ENCODE assay signal across 8 cellular contexts in the genomic region with DNA sequence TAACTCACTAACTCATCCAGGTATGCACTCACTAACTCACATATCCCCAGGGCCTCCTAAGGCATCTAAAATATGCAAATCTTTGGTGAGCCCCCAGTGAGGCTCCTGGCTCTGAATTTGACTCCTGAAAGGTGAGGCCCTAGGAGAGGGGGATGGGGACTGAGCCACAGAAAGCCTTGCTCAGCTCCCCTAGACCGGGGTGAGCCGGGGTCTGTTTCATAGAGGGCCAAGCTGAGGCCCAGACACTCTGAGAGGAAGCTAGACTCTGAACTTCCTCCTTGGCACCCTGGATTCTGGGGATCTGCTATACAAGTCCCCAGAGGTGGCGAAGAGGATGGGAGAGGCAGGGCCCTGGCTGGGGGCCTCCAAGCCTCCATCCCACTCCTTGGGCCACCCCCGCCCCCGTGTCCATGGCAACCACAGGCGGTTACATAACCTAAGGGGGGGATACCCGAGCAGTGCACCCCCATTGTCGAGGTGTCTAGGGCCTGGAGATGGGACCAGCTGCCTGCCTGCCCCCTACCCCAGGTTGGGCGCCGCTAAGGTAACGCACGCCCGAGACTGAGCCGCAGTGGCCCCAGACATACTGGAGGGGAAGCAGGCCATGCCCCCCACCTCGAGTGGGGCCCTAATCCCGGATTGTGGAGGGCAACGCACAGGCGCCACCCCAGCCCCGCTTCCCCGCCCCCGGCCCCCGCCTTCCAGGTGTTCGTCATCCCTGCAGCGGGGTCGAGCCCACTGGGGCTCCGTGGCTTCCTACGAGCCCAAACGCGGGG.
A peak's percentile ranks its signal among the peaks of the same experiment; 100 is the strongest.
DNase-seq lines count a peak whose midpoint lies in the region; ATAC-seq and TF ChIP-seq lines count a peak whose summit lies in the region.

No MANE protein-coding gene starts in this region.

- peak overlapping the region; percentile 70 for H3K4me3 Mint-ChIP-seq in activated T-cell treated with anti-CD3 and anti-CD28 coated beads, Interleukin-2, amount 50 U/mL, for 24 hours

- no peak overlapping the region for H3K27ac Mint-ChIP-seq in activated T-cell treated with anti-CD3 and anti-CD28 coated beads, Interleukin-2, amount 50 U/mL, for 24 hours

- H3K4me1 Mint-ChIP-seq in activated T-cell treated with anti-CD3 and anti-CD28 coated beads, Interleukin-2, amount 50 U/mL, for 24 hours (ENCODE audit: low read depth), result peaks cover 32% of the 10 kb centered on the region

- no peaks in the 10 kb centered on the region for H3K9me3 Mint-ChIP-seq in activated T-cell treated with anti-CD3 and anti-CD28 coated beads, Interleukin-2, amount 50 U/mL, for 24 hours

- POLR2A ChIA-PET in AG04449 (lab: Yijun Ruan, JAX), result interaction anchor here (0.9 to 1.2 kb wide), 2 partner anchors 15 to 21 kb away, joined by 3 read pairs; a partner anchor contains a TSS

- H3K27ac ChIP-seq in skin epidermis, result peak overlapping the region in 20 of 21 experiments; percentile 2 to 89 (median 76)

- CTCF ChIA-PET in AG04449 (lab: Yijun Ruan, JAX), result interaction anchor here (1.2 to 5.7 kb wide), 4 partner anchors 10 to 163 kb away, joined by 4 to 69 read pairs (median 6); no protein-coding TSS in a partner anchor

- no peaks in the 10 kb centered on the region for H3K27me3 Mint-ChIP-seq in activated T-cell treated with anti-CD3 and anti-CD28 coated beads, Interleukin-2, amount 50 U/mL, for 24 hours

- ATAC-seq in HG03354 (IDR thresholded peaks at IDR 0.05; ENCODE audit: poor library complexity, severe bottlenecking, unreplicated experiment), result no peak
- ATAC-seq in GM18517 (IDR thresholded peaks at IDR 0.05; ENCODE audit: unreplicated experiment), result no peak
- ATAC-seq in GM21723 (IDR thresholded peaks at IDR 0.05; ENCODE audit: unreplicated experiment), result no peak

- TF ChIP-seq CTCF in AG04449 (IDR thresholded peaks at IDR 0.05; ENCODE audit: insufficient read depth, low read length, missing control alignments), result no peak
- no peak for TF ChIP-seq CTCF in HFF-Myc (IDR thresholded peaks at IDR 0.05; ENCODE audit: low read depth, low read length, missing control alignments)

- H3K4me3 ChIP-seq in AG04449 (ENCODE audit: low read depth, low read length) (peak overlapping the region; percentile 76), HFF-Myc (replicated peaks; ENCODE audit: low read depth, low read length) (peak overlapping the region; percentile 43), skin epidermis (peak overlapping the region; percentile 44 to 86 (median 78))

- no peak for DNase-seq in AG04449 (ENCODE audit: low read depth, low spot score)
- DNase-seq in HFF-Myc (ENCODE audit: extremely low read depth, low read depth), result no peak
- no peak for DNase-seq in activated T-cell treated with anti-CD3 and anti-CD28 coated beads, Interleukin-2, amount 50 U/mL, for 24 hours
- peak in 28 of 51 donors; percentile 10 to 60 (median 33) for DNase-seq in hypothalamus (lab: John Stamatoyannopoulos, UW)

- peaks cover 27% of the 10 kb centered on the region for H3K36me3 Mint-ChIP-seq in activated T-cell treated with anti-CD3 and anti-CD28 coated beads, Interleukin-2, amount 50 U/mL, for 24 hours (ENCODE audit: low read depth)

Comparison
In these comparisons a context has a peak if more than half of its experiments do, and no peak if none do; other contexts are left out.
1. DNase-seq: peak in hypothalamus (28 of 51); none in AG04449 (single experiment), HFF-Myc (single experiment) and activated T-cell treated with anti-CD3 and anti-CD28 coated beads, Interleukin-2, amount 50 U/mL, for 24 hours (single experiment).
2. Peak in every context shown above with its lines, with median percentiles within 50 percentile points of each other: H3K4me3 ChIP-seq.